14 cellular contexts compared by ENCODE assay signal in genomic region chr5:133130387-133131118, GRCh38.
A peak's percentile ranks its signal among the peaks of the same experiment; 100 is the strongest.
DNase-seq lines count a peak whose midpoint lies in the region; ATAC-seq and TF ChIP-seq lines count a peak whose summit lies in the region.
"Had no signal": no experiment of that assay in that cellular context is flagged by ENCODE, and none has a peak within 500 bp of the region (broad histone marks: within the 10 kb centered on the region; RNA-seq: fewer than 3 reads in every experiment).

No MANE protein-coding gene starts in this region.

- H3K9ac ChIP-seq in mammary epithelial cell (ENCODE audit: insufficient read depth, low read length) = no peak overlapping the region

- no peak overlapping the region for H3K27ac ChIP-seq in mammary epithelial cell (ENCODE audit: insufficient read depth, low read depth, low read length)
- H3K27ac ChIP-seq: ascending aorta, coronary artery had no signal

- no peaks in the 10 kb centered on the region for H3K36me3 Mint-ChIP-seq in glutamatergic neuron (ENCODE audit: unreplicated experiment)
- H3K36me3 Mint-ChIP-seq: activated CD4-positive, alpha-beta memory T cell treated with anti-CD3 and anti-CD28 coated beads for 36 hours; naive thymus-derived CD8-positive, alpha-beta T cell had no signal

- H3K36me3 ChIP-seq in mammary epithelial cell (ENCODE audit: insufficient read depth, low read length) (no peaks in the 10 kb centered on the region), mucosa of descending colon (ENCODE audit: low read depth) (no peaks in the 10 kb centered on the region)
- H3K36me3 ChIP-seq: ascending aorta had no signal

- no peaks in the 10 kb centered on the region for H3K79me2 ChIP-seq in mammary epithelial cell (ENCODE audit: insufficient read depth, low read length)

- H3K4me1 Mint-ChIP-seq in glutamatergic neuron (ENCODE audit: low read depth, unreplicated experiment) = peaks cover 6% of the 10 kb centered on the region

- TF ChIP-seq CTCF in mammary epithelial cell (conservative IDR thresholded peaks at IDR 0.05 in 1 of 2, IDR thresholded peaks at IDR 0.05 in 1 of 2; ENCODE audit: extremely low read depth in 1 of 2, insufficient read depth in 1 of 2, low read depth in 1 of 2, low read length in 2 of 2) = no peak
- TF ChIP-seq CTCF in mucosa of descending colon (IDR thresholded peaks at IDR 0.05) = no peak
- TF ChIP-seq CTCF in glutamatergic neuron (IDR thresholded peaks at IDR 0.05; ENCODE audit: partially characterized antibody, unreplicated experiment) = no peak

- H3K27me3 Mint-ChIP-seq in glutamatergic neuron (ENCODE audit: unreplicated experiment) = peaks cover 6% of the 10 kb centered on the region
- H3K27me3 Mint-ChIP-seq: activated CD4-positive, alpha-beta memory T cell treated with anti-CD3 and anti-CD28 coated beads for 36 hours had no signal

- H3K9me3 Mint-ChIP-seq in glutamatergic neuron (ENCODE audit: unreplicated experiment) = peaks cover 2% of the 10 kb centered on the region

- no peak overlapping the region for H3K4me3 Mint-ChIP-seq in glutamatergic neuron (ENCODE audit: unreplicated experiment)
- H3K4me3 Mint-ChIP-seq: activated CD4-positive, alpha-beta memory T cell treated with anti-CD3 and anti-CD28 coated beads for 36 hours; naive thymus-derived CD8-positive, alpha-beta T cell had no signal

- H3K4me3 ChIP-seq in mammary epithelial cell (replicated peaks in 1 of 3; ENCODE audit: insufficient read depth in 1 of 3, low read depth in 2 of 3, low read length in 3 of 3) = no peak overlapping the region
- H3K4me3 ChIP-seq in mucosa of descending colon = no peak overlapping the region
- H3K4me3 ChIP-seq: ascending aorta, coronary artery had no signal

- in situ Hi-C loops in mammary epithelial cell (cut with MboI; ENCODE audit: low sequenced_read_pairs in 2 of 2) = no loop called here

- no peaks in the 10 kb centered on the region for H3K27me3 ChIP-seq in mammary epithelial cell (ENCODE audit: insufficient read depth, low read length)
- H3K27me3 ChIP-seq: ascending aorta had no signal

- no TSS peak for BruUV-seq in mammary epithelial cell (replicated peaks; lab: Mats Ljungman, UMichigan)

- dilution Hi-C loops in mammary epithelial cell (cut with HindIII; ENCODE audit: low sequenced_read_pairs) = no loop called here

- H4K20me1 ChIP-seq in mammary epithelial cell (ENCODE audit: insufficient read depth, low read length) = no peaks in the 10 kb centered on the region

- DNase-seq in EL = peak; percentile 23
- peak; percentile 27 for DNase-seq in HT-29 (ENCODE audit: low spot score)
- peak; percentile 47 for DNase-seq in mammary epithelial cell
- no peak for DNase-seq in mucosa of descending colon
- no peak for DNase-seq in T-helper 1 cell
- no peak for DNase-seq in glutamatergic neuron
- DNase-seq: activated CD4-positive, alpha-beta memory T cell treated with anti-CD3 and anti-CD28 coated beads for 36 hours; naive thymus-derived CD8-positive, alpha-beta T cell; NCI-H774; Right ventricle myocardium superior; stimulated activated CD4-positive, alpha-beta T cell treated with anti-CD3 and anti-CD28 coated beads, Interleukin-15, amount 100 ng/mL, for 24 hours had no signal

- no peak overlapping the region for H3K27ac Mint-ChIP-seq in glutamatergic neuron (ENCODE audit: unreplicated experiment)
- H3K27ac Mint-ChIP-seq: activated CD4-positive, alpha-beta memory T cell treated with anti-CD3 and anti-CD28 coated beads for 36 hours had no signal

- intact Hi-C loops in mammary epithelial cell (cut with micrococcal nuclease) (no loop called here), mucosa of descending colon (cut with DNase I, micrococcal nuclease) (no loop called here)

- CTCF ChIA-PET in mammary epithelial cell (lab: Charles Lee; ENCODE audit: low non-redundant PET) = interaction anchor here (0.6 kb wide), 1 partner anchor 186 kb away, joined by 3 read pairs; no protein-coding TSS in a partner anchor

- no peak overlapping the region for H3K4me2 ChIP-seq in mammary epithelial cell (ENCODE audit: insufficient read depth, low read depth, low read length)

- H3K9me3 ChIP-seq in mammary epithelial cell (replicated peaks; ENCODE audit: insufficient read depth, low read length) (no peaks in the 10 kb centered on the region), mucosa of descending colon (no peaks in the 10 kb centered on the region)
- H3K9me3 ChIP-seq: ascending aorta had no signal

- ATAC-seq in mucosa of descending colon (peak; percentile 54), GM21619 (IDR thresholded peaks at IDR 0.05; ENCODE audit: unreplicated experiment) (no peak)
- ATAC-seq: naive thymus-derived CD8-positive, alpha-beta T cell had no signal

- H3K4me1 ChIP-seq in mammary epithelial cell (ENCODE audit: insufficient read depth, low read length) = peaks cover 8% of the 10 kb centered on the region
- no peaks in the 10 kb centered on the region for H3K4me1 ChIP-seq in mucosa of descending colon (ENCODE audit: low read depth)
- H3K4me1 ChIP-seq: ascending aorta had no signal

- no peak overlapping the region for H2AFZ ChIP-seq in mammary epithelial cell (ENCODE audit: low read depth, low read length)

- WGBS in mammary epithelial cell (ENCODE audit: low coverage, missing lambda C conversion rate) = 92% methylated on average over 5 of the region's 8 CpGs

Comparison
In these comparisons a context has a peak if more than half of its experiments do, and no peak if none do; other contexts are left out.
1. DNase-seq: peak in EL (single experiment), HT-29 (single experiment) and mammary epithelial cell (single experiment); none in mucosa of descending colon (0 of 3), T-helper 1 cell (0 of 5) and glutamatergic neuron (single experiment).